8 cellular contexts compared by ENCODE assay signal in the genomic region with DNA sequence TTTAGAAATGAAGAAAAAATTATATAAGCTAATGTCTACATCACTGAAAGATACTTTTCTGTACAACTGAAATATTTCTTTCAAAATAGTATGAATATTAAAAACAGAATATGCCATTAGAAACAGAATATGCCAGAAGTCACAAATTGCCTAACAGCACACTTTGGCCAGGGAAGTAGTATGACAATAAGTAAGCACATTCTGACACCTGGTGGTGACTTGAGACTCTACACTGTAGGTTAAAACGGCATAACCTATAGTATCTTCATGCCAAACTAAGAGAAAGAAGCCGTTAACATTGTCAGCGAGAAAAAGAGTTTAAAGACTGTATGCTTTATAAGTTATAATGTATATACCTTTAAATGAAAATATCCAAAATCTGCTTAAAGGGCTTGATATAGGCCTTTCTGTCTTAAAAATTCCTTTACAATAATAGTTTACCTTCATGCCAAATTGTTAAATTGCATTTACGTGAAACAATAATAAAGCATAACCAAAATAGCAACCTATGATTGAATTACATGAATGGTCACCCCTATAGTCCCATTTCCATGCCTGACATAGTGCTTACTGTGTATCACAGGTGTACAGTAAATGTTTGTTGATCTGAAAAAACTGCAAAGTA. TPM values are rescaled to one million over a fixed set of nuclear protein-coding genes. Genes with fewer than 3 reads are reported as not detected.
A peak's percentile ranks its signal among the peaks of the same experiment; 100 is the strongest.
DNase-seq lines count a peak whose midpoint lies in the region; ATAC-seq and TF ChIP-seq lines count a peak whose summit lies in the region.

No MANE protein-coding gene starts in this region.

- H3K4me2 ChIP-seq in OCI-LY1 (ENCODE audit: low read length), result no peak overlapping the region

- no peak overlapping the region for H3K27ac ChIP-seq in OCI-LY1 (ENCODE audit: low read depth, low read length, poor library complexity, severe bottlenecking)

- no peaks in the 10 kb centered on the region for H3K9me3 ChIP-seq in OCI-LY1 (ENCODE audit: low read length)

- H4K20me1 ChIP-seq in OCI-LY1 (ENCODE audit: insufficient read depth, low read length), result no peaks in the 10 kb centered on the region

- no peaks in the 10 kb centered on the region for H3F3A ChIP-seq in OCI-LY1 (ENCODE audit: insufficient read depth, low read length)

- H3K4me3 ChIP-seq in OCI-LY1 (ENCODE audit: low read depth, low read length, poor library complexity, severe bottlenecking), result no peak overlapping the region

- H3K9me2 ChIP-seq in OCI-LY1 (ENCODE audit: low read depth, low read length), result no peaks in the 10 kb centered on the region

- H3K79me2 ChIP-seq in OCI-LY1 (ENCODE audit: insufficient read depth, low read length), result no peaks in the 10 kb centered on the region

- H2AFZ ChIP-seq in OCI-LY1 (ENCODE audit: low read length), result no peak overlapping the region

- intact Hi-C loops in Right ventricle myocardium superior (cut with DNase I), result loop anchor here (2.0 to 10.0 kb wide), 3 partner anchors 201 to 489 kb away; no protein-coding TSS in a partner anchor

- no peaks in the 10 kb centered on the region for H3K27me3 ChIP-seq in OCI-LY1 (ENCODE audit: insufficient read depth, low read length)

- H3K27ac Mint-ChIP-seq in activated naive CD4-positive, alpha-beta T cell treated with anti-CD3 and anti-CD28 coated beads, Interleukin-2, amount 50 U/mL, for 72 hours, result no peak overlapping the region

- peak; percentile 71 for TF ChIP-seq CTCF in OCI-LY1 (IDR thresholded peaks at IDR 0.05; ENCODE audit: low read length)

- peak; percentile 24 for DNase-seq in GM04503 (ENCODE audit: low read depth)
- peak; percentile 28 for DNase-seq in HuH-7.5 (ENCODE audit: low spot score)
- DNase-seq in activated naive CD4-positive, alpha-beta T cell treated with anti-CD3 and anti-CD28 coated beads, Interleukin-2, amount 50 U/mL, for 72 hours (ENCODE audit: low spot score in 2 of 2), result peak in 1 of 2 donors; percentile 35
- DNase-seq in Right ventricle myocardium superior, result no peak
- peak; percentile 49 for DNase-seq in pulmonary artery endothelial cell (ENCODE audit: low read depth, low spot score)
- no peak for DNase-seq in KG1 (lab: John Stamatoyannopoulos, UW)

- H3K36me3 Mint-ChIP-seq in activated naive CD4-positive, alpha-beta T cell treated with anti-CD3 and anti-CD28 coated beads, Interleukin-2, amount 50 U/mL, for 72 hours, result no peaks in the 10 kb centered on the region

- H3K9me3 Mint-ChIP-seq in activated naive CD4-positive, alpha-beta T cell treated with anti-CD3 and anti-CD28 coated beads, Interleukin-2, amount 50 U/mL, for 72 hours, result no peaks in the 10 kb centered on the region

- no peak overlapping the region for H3K9ac ChIP-seq in OCI-LY1 (ENCODE audit: low read length)

- H3K4me1 ChIP-seq in OCI-LY1 (ENCODE audit: insufficient read depth, low read length, severe bottlenecking), result no peaks in the 10 kb centered on the region

- ATAC-seq in GM21717 (IDR thresholded peaks at IDR 0.05; ENCODE audit: unreplicated experiment) (peak; percentile 90), Right ventricle myocardium superior (ENCODE audit: poor library complexity) (peak; percentile 97)
- ATAC-seq in activated naive CD4-positive, alpha-beta T cell treated with anti-CD3 and anti-CD28 coated beads, Interleukin-2, amount 50 U/mL, for 72 hours, result peak; percentile 88 to 93

- no peaks in the 10 kb centered on the region for H3K36me3 ChIP-seq in OCI-LY1 (ENCODE audit: insufficient read depth, low read length)

RNA-seq across cellular contexts. Expression of a gene that starts 32.8 kb away (rescaled TPM):
- 1 to 10 TPM; 2.2 to 6.6 TPM for total RNA-seq in activated naive CD4-positive, alpha-beta T cell treated with anti-CD3 and anti-CD28 coated beads, Interleukin-2, amount 50 U/mL, for 72 hours
- total RNA-seq in Right ventricle myocardium superior (18.0 TPM), pulmonary artery endothelial cell (4.0 and 10.7 TPM in 2 replicates)

Comparison
In these comparisons a context has a peak if more than half of its experiments do, and no peak if none do; other contexts are left out.
1. DNase-seq: peak in GM04503 (single experiment), HuH-7.5 (single experiment) and pulmonary artery endothelial cell (single experiment); none in Right ventricle myocardium superior (single experiment) and KG1 (single experiment).
2. Peak in every context shown above with its lines, with median percentiles within 50 percentile points of each other: ATAC-seq.